In the genomic region with DNA sequence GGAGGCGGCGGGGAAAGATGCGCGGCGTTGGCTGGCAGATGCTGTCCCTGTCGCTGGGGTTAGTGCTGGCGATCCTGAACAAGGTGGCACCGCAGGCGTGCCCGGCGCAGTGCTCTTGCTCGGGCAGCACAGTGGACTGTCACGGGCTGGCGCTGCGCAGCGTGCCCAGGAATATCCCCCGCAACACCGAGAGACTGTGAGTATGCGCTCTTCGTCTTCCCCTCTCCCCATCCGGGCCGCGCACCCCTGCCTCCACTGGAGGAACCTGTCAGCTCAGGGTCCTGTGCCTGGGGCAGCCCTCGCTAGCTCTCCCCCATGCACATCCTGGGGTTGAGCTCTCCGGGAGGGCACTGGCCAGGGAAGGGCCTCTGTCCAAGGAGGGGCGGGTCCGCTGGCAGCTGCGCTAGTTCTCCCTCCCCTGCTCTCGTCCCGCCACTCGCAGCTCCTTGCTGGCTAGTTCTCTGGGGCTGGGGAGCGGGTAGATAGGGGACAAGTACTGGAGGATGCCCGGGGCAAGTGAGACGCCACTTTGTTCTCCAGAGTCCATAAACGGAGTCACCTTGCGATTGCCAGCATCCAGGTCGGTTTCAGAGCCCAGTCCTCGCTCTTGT, we compare ENCODE assay signal across 8 cellular contexts. TPM values are rescaled to one million over a fixed set of nuclear protein-coding genes. Genes with fewer than 3 reads are reported as not detected.
A peak's percentile ranks its signal among the peaks of the same experiment; 100 is the strongest.
DNase-seq lines count a peak whose midpoint lies in the region; ATAC-seq, FAIRE-seq and TF ChIP-seq lines count a peak whose summit lies in the region.

No MANE protein-coding gene starts in this region.

- DNase-seq in activated T-cell treated with anti-CD3 and anti-CD28 coated beads, Interleukin-2, amount 50 U/mL, for 48 hours, result peak; percentile 16
- DNase-seq in activated T-cell treated with anti-CD3 and anti-CD28 coated beads, Interleukin-2, amount 50 U/mL, for 72 hours, result no peak
- peak in 7 of 10 donors; percentile 24 to 50 (median 35) for DNase-seq in dorsolateral prefrontal cortex
- peak; percentile 42 for DNase-seq in mesendoderm
- DNase-seq in ureter (ENCODE audit: low spot score), result peak; percentile 48
- no peak for DNase-seq in middle frontal gyrus (ENCODE audit: extremely low spot score, low spot score)
- no peak for DNase-seq in dedifferentiated amniotic fluid mesenchymal stem cell (ENCODE audit: extremely low spot score)
- DNase-seq in GM19239 (ENCODE audit: insufficient read length, low spot score), result no peak

- no peaks in the 10 kb centered on the region for H3K9me3 Mint-ChIP-seq in activated T-cell treated with anti-CD3 and anti-CD28 coated beads, Interleukin-2, amount 50 U/mL, for 72 hours

- no peak for ATAC-seq in activated T-cell treated with anti-CD3 and anti-CD28 coated beads, Interleukin-2, amount 50 U/mL, for 72 hours (replicated peaks in 1 of 2)

- peaks cover 0 to 44% (median 16%) of the 10 kb centered on the region in 45 donors for H3K27me3 ChIP-seq in dorsolateral prefrontal cortex
- H3K27me3 ChIP-seq in mesendoderm (ENCODE audit: insufficient read depth, low read length, poor library complexity), result peaks cover 4% of the 10 kb centered on the region

- H3K4ac ChIP-seq in mesendoderm (ENCODE audit: low read depth, low read length), result no peak overlapping the region

- H3K79me2 ChIP-seq in mesendoderm (ENCODE audit: control insufficient read depth, insufficient read depth, low read length), result peaks cover 10% of the 10 kb centered on the region

- H2BK15ac ChIP-seq in mesendoderm (replicated peaks; ENCODE audit: low read depth), result no peak overlapping the region

- H3K36me3 ChIP-seq in mesendoderm (ENCODE audit: control insufficient read depth, insufficient read depth, low read length), result no peaks in the 10 kb centered on the region

- H3K27ac ChIP-seq in dorsolateral prefrontal cortex (peak overlapping the region in 13 of 59 donors; percentile 6 to 84 (median 33)), mesendoderm (ENCODE audit: low read depth, low read length) (no peak overlapping the region)

- H3K4me2 ChIP-seq in mesendoderm (ENCODE audit: low read length), result peak overlapping the region; percentile 79

- H3K56ac ChIP-seq in mesendoderm (ENCODE audit: low read length), result peak overlapping the region; percentile 86

- no peak overlapping the region for H3K27ac Mint-ChIP-seq in activated T-cell treated with anti-CD3 and anti-CD28 coated beads, Interleukin-2, amount 50 U/mL, for 72 hours

- no peak overlapping the region for H2BK120ac ChIP-seq in mesendoderm (ENCODE audit: low read depth, low read length)

- H3K36me3 Mint-ChIP-seq in activated T-cell treated with anti-CD3 and anti-CD28 coated beads, Interleukin-2, amount 50 U/mL, for 72 hours (ENCODE audit: insufficient read depth in 2 of 2), result peaks cover 2 to 8% of the 10 kb centered on the region in 2 donors

- peak overlapping the region; percentile 69 for H3K9ac ChIP-seq in mesendoderm (ENCODE audit: low read length)

- H3K79me1 ChIP-seq in mesendoderm (ENCODE audit: low read length), result no peaks in the 10 kb centered on the region

- no CpG with 5 or more reads among the region's 38 CpGs for WGBS in mesendoderm (ENCODE audit: extremely low coverage, insufficient coverage, low lambda C conversion rate)

- H3K4me3 Mint-ChIP-seq in activated T-cell treated with anti-CD3 and anti-CD28 coated beads, Interleukin-2, amount 50 U/mL, for 72 hours, result no peak overlapping the region

- H3K4me1 ChIP-seq in mesendoderm (ENCODE audit: control insufficient read depth, low read depth, low read length), result no peaks in the 10 kb centered on the region

- H3K4me3 ChIP-seq in dorsolateral prefrontal cortex (peak overlapping the region; percentile 46 to 87 (median 72)), mesendoderm (ENCODE audit: low read length) (peak overlapping the region; percentile 53)

- FAIRE-seq in GM19239 (lab: Jason Lieb, UNC), result no peak

- H3K23ac ChIP-seq in mesendoderm (ENCODE audit: low read length), result no peak overlapping the region

- H4K5ac ChIP-seq in mesendoderm (ENCODE audit: low read length), result no peak overlapping the region

- H3K27me3 Mint-ChIP-seq in activated T-cell treated with anti-CD3 and anti-CD28 coated beads, Interleukin-2, amount 50 U/mL, for 72 hours (ENCODE audit: low read depth), result peaks cover 53% of the 10 kb centered on the region

- intact Hi-C loops in dorsolateral prefrontal cortex (cut with DNase I), result no loop called here

- peaks cover 10% of the 10 kb centered on the region for H3K4me1 Mint-ChIP-seq in activated T-cell treated with anti-CD3 and anti-CD28 coated beads, Interleukin-2, amount 50 U/mL, for 72 hours (ENCODE audit: low read depth)

- H2BK5ac ChIP-seq in mesendoderm (ENCODE audit: low read length), result no peak overlapping the region

- no peak for TF ChIP-seq CTCF in dorsolateral prefrontal cortex (IDR thresholded peaks at IDR 0.05 in 54 of 56, conservative IDR thresholded peaks at IDR 0.05 in 2 of 56; ENCODE audit: low read depth in 1 of 56, partially characterized antibody in 56 of 56)

- H2AK5ac ChIP-seq in mesendoderm (ENCODE audit: low read length), result no peak overlapping the region

- no peak overlapping the region for H3K18ac ChIP-seq in mesendoderm (ENCODE audit: low read length)

- no peak overlapping the region for H4K8ac ChIP-seq in mesendoderm (ENCODE audit: low read depth, low read length)

RNA-seq across cellular contexts. Expression of a gene that starts 2.2 kb away (rescaled TPM):
- not detected for total RNA-seq in activated T-cell treated with anti-CD3 and anti-CD28 coated beads, Interleukin-2, amount 50 U/mL, for 72 hours
- 10 to 100 TPM; 17.5 to 93.1 (median 45.8) TPM for total RNA-seq in dorsolateral prefrontal cortex
- polyA plus RNA-seq in mesendoderm (2013, experiment 1 of 2), result 23.4 TPM
- 23.2 TPM for polyA plus RNA-seq in mesendoderm (2013, experiment 2 of 2)
- total RNA-seq in ureter, result 38.1 TPM

Comparison
In these comparisons a context has a peak if more than half of its experiments do, and no peak if none do; other contexts are left out.
1. DNase-seq: peak in activated T-cell treated with anti-CD3 and anti-CD28 coated beads, Interleukin-2, amount 50 U/mL, for 48 hours (2 of 2), dorsolateral prefrontal cortex (7 of 10), mesendoderm (single experiment) and ureter (single experiment); none in activated T-cell treated with anti-CD3 and anti-CD28 coated beads, Interleukin-2, amount 50 U/mL, for 72 hours (0 of 2), middle frontal gyrus (single experiment), dedifferentiated amniotic fluid mesenchymal stem cell (single experiment) and GM19239 (single experiment).
2. RNA of a gene that starts 2.2 kb away (total RNA-seq): 17.5 to 93.1 TPM in dorsolateral prefrontal cortex and 38.1 TPM in ureter (single experiment); not detected in activated T-cell treated with anti-CD3 and anti-CD28 coated beads, Interleukin-2, amount 50 U/mL, for 72 hours; every median in the first group is over 10 times any median in the second.